Comparison of ENCODE assay signal across 12 cellular contexts in genomic region chr1:61120307-61120840, GRCh38. TPM values are rescaled to one million over a fixed set of nuclear protein-coding genes. Genes with fewer than 3 reads are reported as not detected.
DNase-seq lines count a peak whose midpoint lies in the region; ATAC-seq and TF ChIP-seq lines count a peak whose summit lies in the region.
"Had no signal": no experiment of that assay in that cellular context is flagged by ENCODE, and none has a peak within 500 bp of the region (broad histone marks: within the 10 kb centered on the region; RNA-seq: fewer than 3 reads in every experiment).

No MANE protein-coding gene starts in this region.

- H3K4me2 ChIP-seq in hepatocyte: peak overlapping the region; percentile 26
- H3K4me2 ChIP-seq in skeletal muscle satellite cell (ENCODE audit: low read length): peak overlapping the region; percentile 80

- 59% methylated on average over 5 of the region's 5 CpGs for WGBS in hepatocyte (ENCODE audit: low lambda C conversion rate, missing lambda C conversion rate)

- TF ChIP-seq CTCF in brain (conservative IDR thresholded peaks at IDR 0.05): no peak
- TF ChIP-seq CTCF in hepatocyte (IDR thresholded peaks at IDR 0.05; ENCODE audit: poor library complexity): no peak

- H3K9me3 Mint-ChIP-seq in brain: peaks cover 0 to 3% (median 0%) of the 10 kb centered on the region in 5 experiments

- H3K4me1 ChIP-seq in hepatocyte (ENCODE audit: insufficient read depth) (peaks cover 47% of the 10 kb centered on the region), skeletal muscle satellite cell (ENCODE audit: control insufficient read depth, insufficient read depth, low read length) (peaks cover 33% of the 10 kb centered on the region)
- H3K4me1 ChIP-seq: foreskin keratinocyte had no signal

- H3K4me3 ChIP-seq in hepatocyte (no peak overlapping the region), skeletal muscle satellite cell (ENCODE audit: low read length) (peak overlapping the region; percentile 54)
- H3K4me3 ChIP-seq: mucosa of descending colon had no signal

- no peak overlapping the region for H3K27ac ChIP-seq in hepatocyte
- H3K27ac ChIP-seq: foreskin keratinocyte had no signal

- H2AFZ ChIP-seq in hepatocyte: no peak overlapping the region

- no peaks in the 10 kb centered on the region for H3K27me3 Mint-ChIP-seq in brain

- H3K9me3 ChIP-seq in hepatocyte (ENCODE audit: low read depth) (no peaks in the 10 kb centered on the region), skeletal muscle satellite cell (replicated peaks; ENCODE audit: low read length) (no peaks in the 10 kb centered on the region)
- H3K9me3 ChIP-seq: mucosa of descending colon, spleen had no signal

- H3K4me3 Mint-ChIP-seq in brain: peak overlapping the region; percentile 28 to 75 (median 73)
- H3K4me3 Mint-ChIP-seq: IgD-negative memory B cell had no signal

- peaks cover 62% of the 10 kb centered on the region for H3K79me2 ChIP-seq in hepatocyte

- peak overlapping the region; percentile 50 to 72 (median 61) for H3K27ac Mint-ChIP-seq in brain
- H3K27ac Mint-ChIP-seq: IgD-negative memory B cell had no signal

- H3K36me3 ChIP-seq in hepatocyte (replicated peaks; ENCODE audit: insufficient read depth, low read depth): no peaks in the 10 kb centered on the region
- no peaks in the 10 kb centered on the region for H3K36me3 ChIP-seq in skeletal muscle satellite cell (ENCODE audit: insufficient read depth, low read length)
- H3K36me3 ChIP-seq: spleen had no signal

- no peaks in the 10 kb centered on the region for H3K9me2 ChIP-seq in hepatocyte (replicated peaks; ENCODE audit: insufficient read depth)

- DNase-seq in DMS79 treated with DMSO at 0.1 percent for 48 hours (lab: John Stamatoyannopoulos, UW) (peak; percentile 52), hepatocyte (ENCODE audit: low spot score) (no peak), NK-92 (lab: John Stamatoyannopoulos, UW; ENCODE audit: unreplicated experiment) (no peak), middle frontal gyrus (ENCODE audit: extremely low spot score, low spot score) (no peak)
- DNase-seq in stimulated activated CD4-positive, alpha-beta T cell treated with anti-CD3 and anti-CD28 coated beads, Interleukin-2, amount 100 ng/mL, for 24 hours: no peak
- DNase-seq: foreskin keratinocyte, mucosa of descending colon, spleen had no signal

- H3K36me3 Mint-ChIP-seq in brain: peaks cover 5% of the 10 kb centered on the region
- H3K36me3 Mint-ChIP-seq: IgD-negative memory B cell had no signal

- no peaks in the 10 kb centered on the region for H4K20me1 ChIP-seq in hepatocyte (ENCODE audit: insufficient read depth, poor library complexity, severe bottlenecking)

- H3K9ac ChIP-seq in skeletal muscle satellite cell (ENCODE audit: low read depth, low read length): peak overlapping the region; percentile 66

- H3K4me1 Mint-ChIP-seq in brain: peaks cover 93% of the 10 kb centered on the region
- H3K4me1 Mint-ChIP-seq: IgD-negative memory B cell had no signal

- ATAC-seq in HG03280 (IDR thresholded peaks at IDR 0.05; ENCODE audit: unreplicated experiment): no peak
- ATAC-seq: foreskin keratinocyte, mucosa of descending colon had no signal

- H3K27me3 ChIP-seq in hepatocyte (no peaks in the 10 kb centered on the region), skeletal muscle satellite cell (ENCODE audit: control insufficient read depth, insufficient read depth, low read length) (no peaks in the 10 kb centered on the region)
- H3K27me3 ChIP-seq: foreskin keratinocyte, spleen had no signal

RNA-seq across cellular contexts. Expression of gene NFIA, which starts 38.0 kb away (rescaled TPM):
- 4.1 TPM for polyA plus RNA-seq in brain (ENCODE audit: insufficient read depth, low read depth, low replicate concordance)
- 15.1 and 18.1 TPM in 2 replicates for total RNA-seq in hepatocyte
- polyA plus RNA-seq in hepatocyte: 12.6 and 18.2 TPM in 2 replicates
- 14.2 and 15.1 TPM in 2 replicates for total RNA-seq in skeletal muscle satellite cell (2012; rRNA removed)
